ENCODE assay signal across 19 cellular contexts in the genomic region with DNA sequence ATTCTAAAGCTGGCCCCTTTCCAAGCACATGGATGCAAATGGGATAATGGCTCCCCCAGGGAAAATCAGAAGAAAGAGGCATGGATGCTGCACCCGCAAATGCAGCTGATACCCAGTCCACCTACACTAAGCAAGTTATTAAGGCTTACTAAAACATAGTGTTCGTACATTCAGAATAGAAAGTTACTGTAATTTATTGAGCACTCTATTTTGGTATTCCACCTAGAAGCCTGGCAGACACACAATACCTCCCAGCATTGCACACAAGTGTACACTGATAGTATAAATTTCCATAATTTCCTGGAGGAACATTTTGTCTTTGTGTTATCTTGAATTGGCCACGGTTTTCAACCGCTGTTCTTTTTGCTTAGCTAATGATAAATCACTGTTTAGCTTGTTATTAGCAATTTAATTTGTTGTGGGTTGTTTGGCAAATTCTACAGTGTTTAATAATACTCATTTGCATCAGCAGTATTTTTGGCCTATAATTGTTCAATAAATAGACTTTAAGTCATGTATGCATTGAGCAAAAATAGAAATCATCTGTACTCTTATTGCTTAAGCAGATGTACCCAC.
"Had no signal": no experiment of that assay in that cellular context is flagged by ENCODE, and none has a peak within 500 bp of the region (broad histone marks: within the 10 kb centered on the region; RNA-seq: fewer than 3 reads in every experiment).

No MANE protein-coding gene starts in this region.

- ATAC-seq: activated CD4-positive, CD25-positive, alpha-beta regulatory T cell treated with anti-CD3 and anti-CD28 coated beads, Interleukin-2, amount 50 U/mL, for 24 hours; activated T-cell treated with anti-CD3 and anti-CD28 coated beads, Interleukin-2, amount 50 U/mL, for 72 hours; effector memory CD8-positive, alpha-beta T cell; esophagus mucosa; naive thymus-derived CD4-positive, alpha-beta T cell; stimulated activated effector memory CD8-positive, alpha-beta T cell treated with anti-CD3 and anti-CD28 coated beads, Interleukin-12 subunit alpha, Interleukin-12 subunit beta, amount 100 ng/mL, for 72 hours had no signal

- DNase-seq: activated CD4-positive, alpha-beta memory T cell treated with anti-CD3 and anti-CD28 coated beads, Interleukin-2, amount 10 ng/mL, durations not matched to agents 7 days and 5 days; activated CD4-positive, alpha-beta T cell treated with anti-CD3 and anti-CD28 coated beads, Interleukin-2, amount 10 ng/mL, durations not matched to agents 24 days and 14 days; activated effector memory CD4-positive, alpha-beta T cell treated with Interleukin-2 at 50 U/mL for 16 hours; activated naive CD4-positive, alpha-beta T cell treated with anti-CD3 and anti-CD28 coated beads for 36 hours; activated naive CD8-positive, alpha-beta T cell treated with anti-CD3 and anti-CD28 coated beads, Interleukin-2, amount 10 ng/mL, durations not matched to agents 7 days and 5 days; activated T-cell treated with anti-CD3 and anti-CD28 coated beads, Interleukin-2, amount 50 U/mL, for 72 hours; amniotic stem cell; colonic mucosa; dorsolateral prefrontal cortex; effector memory CD8-positive, alpha-beta T cell; foreskin melanocyte; mesenchymal stem cell; naive thymus-derived CD4-positive, alpha-beta T cell; stimulated activated CD4-positive, alpha-beta T cell treated with anti-CD3 and anti-CD28 coated beads, Interleukin-12 subunit alpha, Interleukin-12 subunit beta, amount 100 ng/mL, for 4 hours; stimulated activated CD4-positive, alpha-beta T cell treated with anti-CD3 and anti-CD28 coated beads, Interleukin-1b, Interleukin-23, amount 100 ng/mL, for 48 hours; stomach had no signal
